ENCODE assay signal across 16 cellular contexts in genomic region chr6:139919107-139920026, GRCh38.
A peak's percentile ranks its signal among the peaks of the same experiment; 100 is the strongest.
DNase-seq lines count a peak whose midpoint lies in the region; ATAC-seq and TF ChIP-seq lines count a peak whose summit lies in the region.
"Had no signal": no experiment of that assay in that cellular context is flagged by ENCODE, and none has a peak within 500 bp of the region (broad histone marks: within the 10 kb centered on the region; RNA-seq: fewer than 3 reads in every experiment).

No MANE protein-coding gene starts in this region.

- no peak overlapping the region for H3K27ac ChIP-seq in right atrium auricular region
- H3K27ac ChIP-seq: epithelial cell of prostate had no signal

- H3K9me3 ChIP-seq in right atrium auricular region, result no peaks in the 10 kb centered on the region

- TF ChIP-seq CTCF in right atrium auricular region (IDR thresholded peaks at IDR 0.05), result no peak

- H3K4me3 ChIP-seq in right atrium auricular region (no peak overlapping the region), H7 (ENCODE audit: insufficient read depth, low read depth, low read length) (no peak overlapping the region)

- no peaks in the 10 kb centered on the region for H3K4me1 ChIP-seq in right atrium auricular region

- no peaks in the 10 kb centered on the region for H3K36me3 ChIP-seq in right atrium auricular region
- no peaks in the 10 kb centered on the region for H3K36me3 ChIP-seq in H7 (replicated peaks; ENCODE audit: control insufficient read depth, insufficient read depth, low read length)

- intact Hi-C loops in left ventricle myocardium superior (cut with micrococcal nuclease), result no loop called here

- no peaks in the 10 kb centered on the region for H3K36me3 Mint-ChIP-seq in activated naive CD4-positive, alpha-beta T cell treated with anti-CD3 and anti-CD28 coated beads, Interleukin-2, amount 50 U/mL, for 72 hours

- ATAC-seq in left ventricle myocardium superior (peak; percentile 26), GM18867 (IDR thresholded peaks at IDR 0.05; ENCODE audit: unreplicated experiment) (no peak)
- ATAC-seq in activated naive CD4-positive, alpha-beta T cell treated with anti-CD3 and anti-CD28 coated beads, Interleukin-2, amount 50 U/mL, for 72 hours, result no peak

- H3K27me3 ChIP-seq in right atrium auricular region (no peaks in the 10 kb centered on the region), H7 (ENCODE audit: control insufficient read depth, insufficient read depth, low read length) (no peaks in the 10 kb centered on the region)

- DNase-seq in left ventricle myocardium superior (no peak), right atrium auricular region (ENCODE audit: low spot score) (no peak), SKM-1 (lab: John Stamatoyannopoulos, UW; ENCODE audit: unreplicated experiment) (peak; percentile 48), medulla oblongata (ENCODE audit: extremely low spot score) (peak; percentile 51), H7 (no peak), NCI-H82 treated with DMSO at 0.1 percent for 48 hours (lab: John Stamatoyannopoulos, UW; ENCODE audit: unreplicated experiment) (no peak)
- no peak for DNase-seq in activated naive CD4-positive, alpha-beta T cell treated with anti-CD3 and anti-CD28 coated beads, Interleukin-2, amount 50 U/mL, for 72 hours (ENCODE audit: low spot score in 2 of 2)
- DNase-seq: ACHN; activated CD4-positive, alpha-beta T cell treated with anti-CD3 and anti-CD28 coated beads, Interleukin-2, amount 10 ng/mL, durations not matched to agents 7 days and 5 days; COR-L47; NCI-H2029 treated with DMSO at 0.1 percent for 48 hours; NCI-H82; stimulated activated CD4-positive, alpha-beta T cell treated with anti-CD3 and anti-CD28 coated beads, Interleukin-12 subunit alpha, Interleukin-12 subunit beta, amount 100 ng/mL, for 4 hours; T-helper 9 cell had no signal

- H3K27ac Mint-ChIP-seq in activated naive CD4-positive, alpha-beta T cell treated with anti-CD3 and anti-CD28 coated beads, Interleukin-2, amount 50 U/mL, for 72 hours, result no peak overlapping the region
- H3K27ac Mint-ChIP-seq: activated CD4-positive, alpha-beta T cell treated with anti-CD3 and anti-CD28 coated beads, Interleukin-2, amount 10 ng/mL, durations not matched to agents 7 days and 5 days had no signal

- H3K9me3 Mint-ChIP-seq in activated naive CD4-positive, alpha-beta T cell treated with anti-CD3 and anti-CD28 coated beads, Interleukin-2, amount 50 U/mL, for 72 hours, result no peaks in the 10 kb centered on the region
- H3K9me3 Mint-ChIP-seq: activated CD4-positive, alpha-beta T cell treated with anti-CD3 and anti-CD28 coated beads, Interleukin-2, amount 10 ng/mL, durations not matched to agents 7 days and 5 days had no signal

Comparison
In these comparisons a context has a peak if more than half of its experiments do, and no peak if none do; other contexts are left out.
1. DNase-seq: peak in SKM-1 (single experiment) and medulla oblongata (single experiment); none in left ventricle myocardium superior (single experiment), right atrium auricular region (single experiment), activated naive CD4-positive, alpha-beta T cell treated with anti-CD3 and anti-CD28 coated beads, Interleukin-2, amount 50 U/mL, for 72 hours (0 of 2), H7 (single experiment) and NCI-H82 treated with DMSO at 0.1 percent for 48 hours (single experiment).